In the genomic region with DNA sequence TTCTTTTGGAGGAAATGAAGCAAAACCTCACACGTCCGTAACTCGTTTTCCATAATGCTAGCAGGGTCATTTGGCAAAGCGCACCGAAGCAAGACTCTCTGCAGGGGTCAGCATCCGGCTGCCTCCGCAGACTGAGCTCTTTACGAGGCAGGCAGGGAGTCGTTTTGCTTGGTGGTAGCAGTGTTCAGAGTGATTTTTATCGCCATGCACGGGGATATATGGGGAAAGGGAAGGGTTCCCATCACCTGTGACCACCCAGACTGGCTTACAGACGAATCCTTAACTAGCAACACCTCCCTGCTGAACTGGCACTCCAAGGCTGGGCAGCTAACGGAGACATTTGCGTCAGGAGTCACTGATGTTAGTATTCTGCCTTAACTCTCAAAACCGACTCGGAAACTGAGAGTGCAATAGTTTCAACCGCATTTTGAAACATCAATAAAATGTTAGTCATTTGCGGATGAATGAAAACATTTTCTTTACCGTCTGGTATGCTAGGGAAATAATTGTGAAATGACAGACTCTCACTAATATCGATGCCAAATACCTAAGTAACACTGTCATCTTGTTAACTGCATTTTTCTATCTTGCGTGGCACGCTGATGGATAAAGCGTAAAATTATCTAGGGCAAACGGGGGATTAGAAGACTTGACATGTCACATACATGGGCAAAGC, we compare ENCODE assay signal across 9 cellular contexts. TPM values are rescaled to one million over a fixed set of nuclear protein-coding genes. Genes with fewer than 3 reads are reported as not detected.
DNase-seq lines count a peak whose midpoint lies in the region; TF ChIP-seq lines count a peak whose summit lies in the region.
"Had no signal": no experiment of that assay in that cellular context is flagged by ENCODE, and none has a peak within 500 bp of the region (broad histone marks: within the 10 kb centered on the region; RNA-seq: fewer than 3 reads in every experiment).

No MANE protein-coding gene starts in this region.

- H3K27ac Mint-ChIP-seq in activated CD4-positive, alpha-beta T cell treated with anti-CD3 and anti-CD28 coated beads, Interleukin-2, amount 10 ng/mL, durations not matched to agents 24 days and 14 days: no peak overlapping the region
- H3K27ac Mint-ChIP-seq in H9: no peak overlapping the region
- H3K27ac Mint-ChIP-seq: nephron had no signal

- no peaks in the 10 kb centered on the region for H4K20me1 ChIP-seq in H9 (ENCODE audit: control insufficient read depth, insufficient read depth, insufficient read length)

- no peak overlapping the region for H3K4me3 Mint-ChIP-seq in activated CD4-positive, alpha-beta T cell treated with anti-CD3 and anti-CD28 coated beads, Interleukin-2, amount 10 ng/mL, durations not matched to agents 24 days and 14 days
- no peak overlapping the region for H3K4me3 Mint-ChIP-seq in H9
- H3K4me3 Mint-ChIP-seq: nephron had no signal

- H2BK120ac ChIP-seq in H9 (ENCODE audit: low read depth, low read length, poor library complexity, severe bottlenecking): no peak overlapping the region

- no peak overlapping the region for H4K8ac ChIP-seq in H9 (replicated peaks; ENCODE audit: insufficient read length, low read depth, low read length)

- intact Hi-C loops in activated CD4-positive, alpha-beta T cell treated with anti-CD3 and anti-CD28 coated beads, Interleukin-2, amount 10 ng/mL, durations not matched to agents 24 days and 14 days (cut with micrococcal nuclease): loop anchor here (10.0 kb wide), 1 partner anchor 1200 kb away; a partner anchor contains a TSS

- TF ChIP-seq CTCF in H9 (conservative IDR thresholded peaks at IDR 0.05): no peak; the same call in 2 of the 3 replicates
- TF ChIP-seq CTCF in LNCaP clone FGC (IDR thresholded peaks at IDR 0.05; ENCODE audit: control insufficient read depth, extremely low read depth, insufficient read depth): no peak
- no peak for TF ChIP-seq CTCF in tibial nerve (IDR thresholded peaks at IDR 0.05)

- no peak for TF ChIP-seq POLR2A in tibial nerve (IDR thresholded peaks at IDR 0.05)

- H3K56ac ChIP-seq in H9 (ENCODE audit: insufficient read length, low read depth, low read length): no peak overlapping the region

- H3K27ac ChIP-seq in H9 (ENCODE audit: insufficient read length, low read depth, low read length) (no peak overlapping the region), epithelial cell of prostate (peak overlapping the region; percentile 90), tibial nerve (peak overlapping the region; percentile 84 to 93 (median 88))

- peak overlapping the region; percentile 32 for H2AFZ ChIP-seq in H9 (ENCODE audit: low read length)

- no peak overlapping the region for H3K14ac ChIP-seq in H9 (ENCODE audit: insufficient read depth, low read length)

- no CpG with 5 or more reads among the region's 24 CpGs for WGBS in H9 (ENCODE audit: extremely low coverage, insufficient read length, low lambda C conversion rate)
- WGBS in tibial nerve, 2 donors: 0 to 1% methylated on average over 23 of the region's 24 CpGs

- H3K23ac ChIP-seq in H9 (ENCODE audit: insufficient read length, low read depth, low read length): no peak overlapping the region

- TF ChIP-seq EP300 in tibial nerve (IDR thresholded peaks at IDR 0.05): peak in 1 of 2 donors; percentile 39

- H3K79me2 ChIP-seq in H9 (ENCODE audit: insufficient read depth, low read length): no peaks in the 10 kb centered on the region

- H3K9me3 ChIP-seq in H9 (ENCODE audit: control insufficient read depth, low read depth, low read length) (no peaks in the 10 kb centered on the region), mononuclear cell (ENCODE audit: low read depth, low read length) (no peaks in the 10 kb centered on the region), tibial nerve (no peaks in the 10 kb centered on the region)

- H4K91ac ChIP-seq in H9 (ENCODE audit: insufficient read length, low read depth, low read length): no peak overlapping the region

- peak overlapping the region; percentile 99 for H3K4me2 ChIP-seq in H9 (ENCODE audit: insufficient read depth, insufficient read length, low read length)

- H3K79me1 ChIP-seq in H9 (ENCODE audit: insufficient read depth, low read depth, low read length, poor library complexity, severe bottlenecking): no peaks in the 10 kb centered on the region

- H3K4me3 ChIP-seq in LNCaP clone FGC (ENCODE audit: low read depth, low read length): peak overlapping the region; percentile 53
- H3K4me3 ChIP-seq in mononuclear cell (ENCODE audit: low read length): peak overlapping the region; percentile 67
- H3K4me3 ChIP-seq in tibial nerve: peak overlapping the region; percentile 47 to 68 (median 60)

- H2AK5ac ChIP-seq in H9 (ENCODE audit: insufficient read length, low read length): no peak overlapping the region

- no peaks in the 10 kb centered on the region for H3K4me1 ChIP-seq in H9 (ENCODE audit: insufficient read depth, low read length)
- H3K4me1 ChIP-seq in mononuclear cell (ENCODE audit: insufficient read depth, low read length): peaks cover 35% of the 10 kb centered on the region
- peaks cover 0 to 20% (median 2%) of the 10 kb centered on the region in 4 donors for H3K4me1 ChIP-seq in tibial nerve

- H3K9me3 Mint-ChIP-seq in activated CD4-positive, alpha-beta T cell treated with anti-CD3 and anti-CD28 coated beads, Interleukin-2, amount 10 ng/mL, durations not matched to agents 24 days and 14 days: no peaks in the 10 kb centered on the region
- no peaks in the 10 kb centered on the region for H3K9me3 Mint-ChIP-seq in H9
- H3K9me3 Mint-ChIP-seq: nephron had no signal

- H3K9ac ChIP-seq in H9 (ENCODE audit: extremely low read depth, insufficient read length, low read length): no peak overlapping the region

- no peak overlapping the region for H2BK5ac ChIP-seq in H9 (ENCODE audit: insufficient read length, low read length)

- H3K4me1 Mint-ChIP-seq in activated CD4-positive, alpha-beta T cell treated with anti-CD3 and anti-CD28 coated beads, Interleukin-2, amount 10 ng/mL, durations not matched to agents 24 days and 14 days: peaks cover 5% of the 10 kb centered on the region
- H3K4me1 Mint-ChIP-seq in H9: peaks cover 12 to 13% of the 10 kb centered on the region in 2 experiments

- H3K36me3 Mint-ChIP-seq in activated CD4-positive, alpha-beta T cell treated with anti-CD3 and anti-CD28 coated beads, Interleukin-2, amount 10 ng/mL, durations not matched to agents 24 days and 14 days (ENCODE audit: low read depth): no peaks in the 10 kb centered on the region
- H3K36me3 Mint-ChIP-seq in H9 (ENCODE audit: insufficient read depth in 1 of 3, low read depth in 3 of 3): no peaks in the 10 kb centered on the region

- no peak overlapping the region for H3K18ac ChIP-seq in H9 (ENCODE audit: insufficient read length, low read depth, low read length)

- no peaks in the 10 kb centered on the region for H3K36me3 ChIP-seq in tibial nerve

- H2BK12ac ChIP-seq in H9 (ENCODE audit: insufficient read length, low read depth, low read length): no peak overlapping the region

- no peak overlapping the region for H3K4ac ChIP-seq in H9 (ENCODE audit: low read depth, low read length)

- no peak overlapping the region for H3T11ph ChIP-seq in H9 (ENCODE audit: low read length)

- peaks cover 35% of the 10 kb centered on the region for H3K27me3 Mint-ChIP-seq in activated CD4-positive, alpha-beta T cell treated with anti-CD3 and anti-CD28 coated beads, Interleukin-2, amount 10 ng/mL, durations not matched to agents 24 days and 14 days
- peaks cover 31% of the 10 kb centered on the region for H3K27me3 Mint-ChIP-seq in H9 (ENCODE audit: low read depth)

- no peak overlapping the region for H2BK20ac ChIP-seq in H9 (ENCODE audit: low read depth, low read length, poor library complexity, severe bottlenecking)

- H4K5ac ChIP-seq in H9 (ENCODE audit: insufficient read length, low read depth, low read length): no peak overlapping the region

- H3K23me2 ChIP-seq in H9 (ENCODE audit: insufficient read length, low read depth, low read length, poor library complexity, severe bottlenecking): peaks cover 22% of the 10 kb centered on the region

- DNase-seq in activated CD4-positive, alpha-beta T cell treated with anti-CD3 and anti-CD28 coated beads, Interleukin-2, amount 10 ng/mL, durations not matched to agents 24 days and 14 days: peak; percentile 60
- DNase-seq in activated CD4-positive, alpha-beta T cell treated with anti-CD3 and anti-CD28 coated beads, Interleukin-2, amount 50 U/mL, for 1 hour: no peak
- DNase-seq in H9: peak; percentile 76
- DNase-seq in LNCaP clone FGC (ENCODE audit: low read depth): no peak
- DNase-seq in SW480 (ENCODE audit: low spot score): peak; percentile 42
- DNase-seq in epithelial cell of prostate (ENCODE audit: low read depth, low spot score): peak; percentile 83
- peak in 1 of 2 donors; percentile 36 for DNase-seq in tibial nerve (ENCODE audit: low spot score in 2 of 2)

- H3K27me3 ChIP-seq in H9 (ENCODE audit: insufficient read depth, low read length): peaks cover 3% of the 10 kb centered on the region; the same call in 1 of the 2 replicates
- H3K27me3 ChIP-seq in mononuclear cell (ENCODE audit: insufficient read depth, low read length): peaks cover 3% of the 10 kb centered on the region
- H3K27me3 ChIP-seq in tibial nerve: no peaks in the 10 kb centered on the region

- no peak overlapping the region for H2BK15ac ChIP-seq in H9 (ENCODE audit: low read depth, low read length)

RNA-seq across cellular contexts. Expression of a gene that starts 2.2 kb away (rescaled TPM):
- total RNA-seq in activated CD4-positive, alpha-beta T cell treated with anti-CD3 and anti-CD28 coated beads, Interleukin-2, amount 10 ng/mL, durations not matched to agents 24 days and 14 days: not detected in 2 replicates
- total RNA-seq in H9 (2021) (0.13 and 0.44 TPM in 2 replicates), mononuclear cell (0.31 TPM), tibial nerve (10 to 100 TPM; 46.0 to 58.2 (median 52.4) TPM)

Comparison
In these comparisons a context has a peak if more than half of its experiments do, and no peak if none do; other contexts are left out.
1. DNase-seq: peak in activated CD4-positive, alpha-beta T cell treated with anti-CD3 and anti-CD28 coated beads, Interleukin-2, amount 10 ng/mL, durations not matched to agents 24 days and 14 days (single experiment), H9 (single experiment), SW480 (single experiment) and epithelial cell of prostate (single experiment); none in activated CD4-positive, alpha-beta T cell treated with anti-CD3 and anti-CD28 coated beads, Interleukin-2, amount 50 U/mL, for 1 hour (single experiment) and LNCaP clone FGC (single experiment).
2. RNA of a gene that starts 2.2 kb away (total RNA-seq): 46.0 to 58.2 TPM in tibial nerve; 0.31 TPM in mononuclear cell (single experiment), 0.13 to 0.44 TPM in H9 and not detected in activated CD4-positive, alpha-beta T cell treated with anti-CD3 and anti-CD28 coated beads, Interleukin-2, amount 10 ng/mL, durations not matched to agents 24 days and 14 days; every median in the first group is over 10 times any median in the second.
3. Peak in every context shown above with its lines, with median percentiles within 50 percentile points of each other: H3K4me3 ChIP-seq.